In genomic region chr20:19660808-19661378, GRCh38 we compare ENCODE assay signal across 27 cellular contexts.
"Had no signal": no experiment of that assay in that cellular context is flagged by ENCODE, and none has a peak within 500 bp of the region (broad histone marks: within the 10 kb centered on the region; RNA-seq: fewer than 3 reads in every experiment).

No MANE protein-coding gene starts in this region.

- H3K36me3 Mint-ChIP-seq: activated naive CD4-positive, alpha-beta T cell treated with anti-CD3 and anti-CD28 coated beads, Interleukin-2, amount 10 ng/mL, durations not matched to agents 7 days and 5 days; activated naive CD8-positive, alpha-beta T cell treated with anti-CD3 and anti-CD28 coated beads for 36 hours had no signal

- H3K9me3 Mint-ChIP-seq: activated B cell treated with CpG ODN at 0.5 μM for 24 hours; activated CD4-positive, alpha-beta T cell treated with anti-CD3 and anti-CD28 coated beads, Interleukin-2, amount 10 ng/mL, durations not matched to agents 24 days and 14 days; activated naive CD4-positive, alpha-beta T cell treated with anti-CD3 and anti-CD28 coated beads, Interleukin-2, amount 10 ng/mL, durations not matched to agents 7 days and 5 days; activated naive CD8-positive, alpha-beta T cell treated with anti-CD3 and anti-CD28 coated beads for 36 hours; activated T-cell treated with anti-CD3 and anti-CD28 coated beads, Interleukin-2, amount 50 U/mL, for 72 hours; activated T-helper 2 cell treated with anti-CD3 and anti-CD28 coated beads, Interferon-gamma antibody, Interleukin-2, Interleukin-4, amounts not matched to agents 10 μg/mL and 5 μg/mL and 100 μg/mL, durations not matched to agents 14 hours and 24 hours and 36 hours had no signal

- H3K9me3 ChIP-seq: SJSA1 had no signal

- H3K4me1 Mint-ChIP-seq: activated CD4-positive, alpha-beta T cell treated with anti-CD3 and anti-CD28 coated beads, Interleukin-2, amount 10 ng/mL, durations not matched to agents 24 days and 14 days had no signal

- H3K36me3 ChIP-seq: SJSA1 had no signal

- H3K4me3 ChIP-seq: SJSA1 had no signal

- DNase-seq: activated B cell treated with CpG ODN at 0.5 μM for 24 hours; activated CD4-positive, alpha-beta T cell treated with anti-CD3 and anti-CD28 coated beads for 1 hour; activated CD4-positive, alpha-beta T cell treated with anti-CD3 and anti-CD28 coated beads, Interleukin-2, amount 10 ng/mL, durations not matched to agents 24 days and 14 days; activated CD4-positive, alpha-beta T cell treated with anti-CD3 and anti-CD28 coated beads, Interleukin-2, amount 50 U/mL, for 48 hours; activated gamma-delta T cell treated with Interleukin-2 at 50 U/mL for 16 hours; activated naive CD4-positive, alpha-beta T cell treated with anti-CD3 and anti-CD28 coated beads, Interleukin-2, amount 10 ng/mL, durations not matched to agents 7 days and 5 days; activated naive CD8-positive, alpha-beta T cell treated with anti-CD3 and anti-CD28 coated beads for 36 hours; activated T-cell treated with anti-CD3 and anti-CD28 coated beads for 4 hours; activated T-cell treated with anti-CD3 and anti-CD28 coated beads, Interleukin-2, amount 50 U/mL, for 72 hours; IMR-90; KBM-7; MV-4-11; NCI-H1417 treated with DMSO at 0.1 percent for 48 hours; NCI-H1694; NCI-H2029; NCI-H2107; NCI-H2171 treated with DMSO at 0.1 percent for 48 hours; NCI-H226; NCI-H526; NCI-H774; OCI-M1; Right ventricle myocardium superior; T-helper 17 cell; T-helper 9 cell had no signal

- H3K4me1 ChIP-seq: SJSA1 had no signal

- H3K27ac ChIP-seq: RWPE1, SJSA1 had no signal

- H3K27ac Mint-ChIP-seq: activated B cell treated with CpG ODN at 0.5 μM for 24 hours; activated CD4-positive, alpha-beta T cell treated with anti-CD3 and anti-CD28 coated beads, Interleukin-2, amount 10 ng/mL, durations not matched to agents 24 days and 14 days; activated naive CD4-positive, alpha-beta T cell treated with anti-CD3 and anti-CD28 coated beads, Interleukin-2, amount 10 ng/mL, durations not matched to agents 7 days and 5 days; activated naive CD8-positive, alpha-beta T cell treated with anti-CD3 and anti-CD28 coated beads for 36 hours; activated T-cell treated with anti-CD3 and anti-CD28 coated beads, Interleukin-2, amount 50 U/mL, for 72 hours; activated T-helper 2 cell treated with anti-CD3 and anti-CD28 coated beads, Interferon-gamma antibody, Interleukin-2, Interleukin-4, amounts not matched to agents 10 μg/mL and 5 μg/mL and 100 μg/mL, durations not matched to agents 14 hours and 24 hours and 36 hours; T-helper 17 cell had no signal

- H3K4me3 Mint-ChIP-seq: activated B cell treated with CpG ODN at 0.5 μM for 24 hours; activated CD4-positive, alpha-beta T cell treated with anti-CD3 and anti-CD28 coated beads, Interleukin-2, amount 10 ng/mL, durations not matched to agents 24 days and 14 days; activated naive CD4-positive, alpha-beta T cell treated with anti-CD3 and anti-CD28 coated beads, Interleukin-2, amount 10 ng/mL, durations not matched to agents 7 days and 5 days; activated naive CD8-positive, alpha-beta T cell treated with anti-CD3 and anti-CD28 coated beads for 36 hours; activated T-cell treated with anti-CD3 and anti-CD28 coated beads, Interleukin-2, amount 50 U/mL, for 72 hours; T-helper 17 cell had no signal
